ENCODE assay signal across 27 cellular contexts in the genomic region with DNA sequence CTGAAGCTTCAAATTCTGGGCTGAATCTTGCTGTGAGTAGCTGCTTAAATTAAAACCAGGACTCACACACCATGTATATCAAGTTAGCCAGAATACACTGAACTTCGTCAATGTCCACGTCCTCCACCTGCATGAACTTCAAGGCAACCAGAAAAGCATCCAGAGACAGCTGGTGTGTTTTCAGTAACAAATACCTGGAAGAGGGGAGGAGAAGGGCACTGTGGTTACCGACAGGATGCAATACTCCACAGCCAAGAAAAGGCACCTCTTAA. TPM values are rescaled to one million over a fixed set of nuclear protein-coding genes. Genes with fewer than 3 reads are reported as not detected.
DNase-seq lines count a peak whose midpoint lies in the region; ATAC-seq and TF ChIP-seq lines count a peak whose summit lies in the region.
"Had no signal": no experiment of that assay in that cellular context is flagged by ENCODE, and none has a peak within 500 bp of the region (broad histone marks: within the 10 kb centered on the region; RNA-seq: fewer than 3 reads in every experiment).

No MANE protein-coding gene starts in this region.

- H3K4me1 ChIP-seq in GM23248 (ENCODE audit: insufficient read depth) (peaks cover 19% of the 10 kb centered on the region), foreskin keratinocyte (no peaks in the 10 kb centered on the region)
- H3K4me1 ChIP-seq: thyroid gland had no signal

- H3K9me2 ChIP-seq in GM23248 (ENCODE audit: insufficient read depth): no peaks in the 10 kb centered on the region

- no peak for TF ChIP-seq CTCF in foreskin keratinocyte (conservative IDR thresholded peaks at IDR 0.05)

- H3K36me3 ChIP-seq in GM23248 (ENCODE audit: low read depth): peaks cover 59% of the 10 kb centered on the region

- WGBS in GM23248 (ENCODE audit: low coverage in 1 of 2, low lambda C conversion rate in 2 of 2, missing lambda C conversion rate in 2 of 2), 2 experiments: 86 to 87% methylated on average over 3 of the region's 3 CpGs

- in situ Hi-C loops in GM23248 (cut with MboI): no loop called here

- peak; percentile 58; the same call in 1 of the 3 replicates for ATAC-seq in SK-N-SH treated with all-trans-retinoic acid at 6 μM for 48 hours
- no peak for ATAC-seq in GM19397 (IDR thresholded peaks at IDR 0.05; ENCODE audit: unreplicated experiment)
- no peak for ATAC-seq in foreskin keratinocyte
- ATAC-seq: stimulated activated naive CD8-positive, alpha-beta T cell treated with anti-CD3 and anti-CD28 coated beads, Interleukin-15, amount 100 ng/mL, for 72 hours had no signal

- no peak overlapping the region for H2AFZ ChIP-seq in GM23248
- H2AFZ ChIP-seq: hepatocyte had no signal

- peak overlapping the region; percentile 76 for H3K27ac ChIP-seq in GM23248
- no peak overlapping the region for H3K27ac ChIP-seq in foreskin keratinocyte
- H3K27ac ChIP-seq: hepatocyte, KMS-11, thyroid gland had no signal

- H3K4me2 ChIP-seq in GM23248 (ENCODE audit: unreplicated experiment): no peak overlapping the region
- H3K4me2 ChIP-seq: hepatocyte, KMS-11 had no signal

- no peak overlapping the region for H3K4me3 ChIP-seq in GM23248
- H3K4me3 ChIP-seq: hepatocyte, sigmoid colon, thyroid gland had no signal

- peaks cover 22% of the 10 kb centered on the region for H3K79me2 ChIP-seq in GM23248 (ENCODE audit: insufficient read depth)
- H3K79me2 ChIP-seq: hepatocyte had no signal

- H3K9ac ChIP-seq in GM23248: peak overlapping the region; percentile 14; the same call in 1 of the 2 replicates
- H3K9ac ChIP-seq: KMS-11 had no signal

- H3K27me3 ChIP-seq in GM23248 (replicated peaks; ENCODE audit: insufficient read depth) (no peaks in the 10 kb centered on the region), foreskin keratinocyte (no peaks in the 10 kb centered on the region)
- H3K27me3 ChIP-seq: hepatocyte, sigmoid colon, thyroid gland had no signal

- H3K9me3 ChIP-seq in GM23248 (ENCODE audit: low read depth): no peaks in the 10 kb centered on the region
- H3K9me3 ChIP-seq: sigmoid colon, thyroid gland had no signal

- H3F3A ChIP-seq in GM23248 (ENCODE audit: insufficient read depth): peaks cover 12% of the 10 kb centered on the region

- H4K20me1 ChIP-seq in GM23248 (ENCODE audit: insufficient read depth): no peaks in the 10 kb centered on the region

- DNase-seq in A172 (ENCODE audit: low spot score) (peak; percentile 52), GM23248 (no peak), islet precursor cell (peak; percentile 28), NCI-H526 treated with DMSO at 0.1 percent for 48 hours (lab: John Stamatoyannopoulos, UW) (no peak), foreskin keratinocyte (no peak), COLO829 (ENCODE audit: low spot score) (no peak)
- DNase-seq: activated CD4-positive, alpha-beta T cell treated with anti-CD3 and anti-CD28 coated beads, Interleukin-2, amount 50 U/mL, for 48 hours; activated effector memory CD4-positive, alpha-beta T cell treated with Interleukin-2 at 50 U/mL for 16 hours; cerebellar nuclear complex; MV-4-11; NCI-H2171; NCI-H524 treated with DMSO at 0.1 percent for 48 hours; sigmoid colon; stimulated activated naive CD8-positive, alpha-beta T cell treated with anti-CD3 and anti-CD28 coated beads, Interleukin-15, amount 100 ng/mL, for 72 hours; thyroid gland had no signal

TF ChIP-seq in SK-N-SH treated with all-trans-retinoic acid at 6 μM for 48 hours, 23 proteins besides CTCF, POLR2A, EP300 and RAD21:
- TF ChIP-seq SNAI2 (CRISPR knock-in tag; IDR thresholded peaks at IDR 0.05): 0 out of 2 replicates have a peak, but pooled peaks have one; percentile 3
- no peak for TF ChIP-seq ZFP30 (CRISPR knock-in tag; IDR thresholded peaks at IDR 0.05)

RNA-seq across cellular contexts. Expression of a gene that starts 20.4 kb away (rescaled TPM):
- not detected in 2 replicates for total RNA-seq in A172 (2014; rRNA removed; shearing (Covaris generic))
- not detected in 2 replicates for total RNA-seq in GM23248 (2014; rRNA removed; shearing (Covaris generic))
- polyA plus RNA-seq in GM23248 (2016; fragmentation: Nextera tagmentation; extraction: Ambion mirVana) (not detected in 2 replicates), foreskin keratinocyte (not detected in 2 replicates)
- total RNA-seq in foreskin keratinocyte: not detected in 2 replicates
- total RNA-seq: epithelial cell of proximal tubule, HT1080, lower leg skin, neural crest cell, posterior vena cava, RPMI7951, sigmoid colon, thyroid gland, WTC11 had no signal
- polyA plus RNA-seq: CD14-positive monocyte had no signal

RNA-seq across cellular contexts. Expression of a gene that starts 29.6 kb away (rescaled TPM):
- total RNA-seq in A172 (2014; rRNA removed; shearing (Covaris generic)): 215 and 265 TPM in 2 replicates
- 60.7 and 67.9 TPM in 2 replicates for total RNA-seq in GM23248 (2014; rRNA removed; shearing (Covaris generic))
- polyA plus RNA-seq in GM23248 (2016; fragmentation: Nextera tagmentation; extraction: Ambion mirVana) (58.3 and 58.6 TPM in 2 replicates), foreskin keratinocyte (29.1 and 32.9 TPM in 2 replicates)
- 40.4 and 41.7 TPM in 2 replicates for total RNA-seq in foreskin keratinocyte

RNA-seq across cellular contexts. Expression of a gene that starts 30.6 kb away (rescaled TPM):
- total RNA-seq in A172 (2014; rRNA removed; shearing (Covaris generic)): 142 and 154 TPM in 2 replicates
- total RNA-seq in GM23248 (2014; rRNA removed; shearing (Covaris generic)): 93.0 and 197 TPM in 2 replicates
- 65.9 and 67.3 TPM in 2 replicates for polyA plus RNA-seq in GM23248 (2016; fragmentation: Nextera tagmentation; extraction: Ambion mirVana)
- 65.1 and 66.5 TPM in 2 replicates for total RNA-seq in foreskin keratinocyte
- polyA plus RNA-seq in foreskin keratinocyte: 27.3 and 31.9 TPM in 2 replicates

RNA-seq across cellular contexts. Expression of a gene that starts 56.2 kb away (rescaled TPM):
- total RNA-seq in A172 (2014; rRNA removed; shearing (Covaris generic)): 0.29 and 0.36 TPM in 2 replicates
- total RNA-seq in GM23248 (2014; rRNA removed; shearing (Covaris generic)): 7.8 and 10.2 TPM in 2 replicates
- polyA plus RNA-seq in GM23248 (2016; fragmentation: Nextera tagmentation; extraction: Ambion mirVana): 9.0 and 9.1 TPM in 2 replicates
- not detected in 2 replicates for total RNA-seq in foreskin keratinocyte
- polyA plus RNA-seq in foreskin keratinocyte: not detected in 2 replicates
- total RNA-seq: HT1080, RPMI7951 had no signal
- polyA plus RNA-seq: CD14-positive monocyte had no signal

Comparison
In these comparisons a context has a peak if more than half of its experiments do, and no peak if none do; other contexts are left out.
1. DNase-seq: peak in A172 (single experiment) and islet precursor cell (single experiment); none in GM23248 (single experiment), NCI-H526 treated with DMSO at 0.1 percent for 48 hours (single experiment), foreskin keratinocyte (0 of 2) and COLO829 (single experiment).